In the genomic region with DNA sequence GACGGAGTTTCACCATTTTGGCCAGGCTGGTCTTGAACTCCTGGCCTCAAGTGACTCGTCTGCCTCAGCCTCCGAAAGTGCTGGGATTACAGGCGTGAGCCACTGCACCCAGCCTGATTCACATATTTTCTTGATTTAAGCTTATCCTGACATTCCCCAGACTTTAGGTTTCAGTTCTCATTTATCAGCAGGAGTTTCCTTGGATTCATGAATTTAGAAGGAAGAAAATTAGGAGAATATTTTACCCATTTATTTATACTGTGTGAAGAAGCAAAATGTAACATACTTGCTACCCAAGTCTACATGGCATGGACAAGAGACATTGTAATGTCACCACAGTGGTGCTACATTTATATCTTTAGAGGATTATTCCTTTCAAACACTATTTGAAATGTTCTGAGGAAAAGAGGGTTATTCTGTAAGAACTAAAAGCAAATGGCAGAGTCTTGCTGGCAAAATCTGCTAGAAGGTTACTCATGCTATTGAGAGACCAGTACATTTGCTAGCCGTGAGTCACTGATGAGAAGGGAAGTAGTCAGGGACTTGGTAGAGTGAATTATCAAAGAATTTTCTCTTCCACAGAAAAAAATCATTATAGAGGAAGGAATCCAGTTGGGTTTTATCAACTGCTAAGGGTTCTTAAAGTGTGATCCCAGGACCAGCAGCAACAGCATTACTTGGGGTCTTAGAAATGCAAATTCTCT, we compare ENCODE assay signal across 19 cellular contexts. TPM values are rescaled to one million over a fixed set of nuclear protein-coding genes. Genes with fewer than 3 reads are reported as not detected.
DNase-seq lines count a peak whose midpoint lies in the region; ATAC-seq and TF ChIP-seq lines count a peak whose summit lies in the region.
"Had no signal": no experiment of that assay in that cellular context is flagged by ENCODE, and none has a peak within 500 bp of the region (broad histone marks: within the 10 kb centered on the region; RNA-seq: fewer than 3 reads in every experiment).

No MANE protein-coding gene starts in this region.

- H3K9ac ChIP-seq in neural progenitor cell = no peak overlapping the region

- no peak for TF ChIP-seq CTCF in NB4 (IDR thresholded peaks at IDR 0.05; ENCODE audit: low read depth, low read length)
- TF ChIP-seq CTCF in neural progenitor cell (IDR thresholded peaks at IDR 0.05) = no peak

- no peak overlapping the region for H2AFZ ChIP-seq in neural progenitor cell (replicated peaks)

- H3K4me2 ChIP-seq in neural progenitor cell = no peak overlapping the region

- H3K36me3 Mint-ChIP-seq in neural progenitor cell = no peaks in the 10 kb centered on the region
- H3K36me3 Mint-ChIP-seq: CD8-positive, alpha-beta T cell had no signal

- H3K27ac ChIP-seq in neural progenitor cell = no peak overlapping the region
- H3K27ac ChIP-seq: colonic mucosa, ovary had no signal

- peaks cover 6% of the 10 kb centered on the region for H3K27me3 ChIP-seq in neural progenitor cell
- H3K27me3 ChIP-seq: colonic mucosa, ovary had no signal

- intact Hi-C loops in posterior cingulate gyrus (cut with DNase I) = no loop called here

- no peaks in the 10 kb centered on the region for H4K20me1 ChIP-seq in neural progenitor cell (ENCODE audit: low read depth)

- no peak overlapping the region for H3K27ac Mint-ChIP-seq in neural progenitor cell
- H3K27ac Mint-ChIP-seq: CD8-positive, alpha-beta T cell had no signal

- H3K9me3 ChIP-seq in neural progenitor cell (ENCODE audit: low read depth) = no peaks in the 10 kb centered on the region
- H3K9me3 ChIP-seq: colonic mucosa, ovary had no signal

- in situ Hi-C loops in G401 (cut with HindIII; ENCODE audit: low sequenced_read_pairs) = no loop called here

- H3K9me3 Mint-ChIP-seq in neural progenitor cell = no peaks in the 10 kb centered on the region
- H3K9me3 Mint-ChIP-seq: CD8-positive, alpha-beta T cell had no signal

- DNase-seq in CD1c-positive myeloid dendritic cell (ENCODE audit: extremely low spot score) = peak; percentile 3
- DNase-seq in NB4 (ENCODE audit: low read depth) = peak; percentile 10
- peak; percentile 50 for DNase-seq in dermis blood vessel endothelial cell
- peak; percentile 69 for DNase-seq in myocyte (ENCODE audit: low read depth)
- DNase-seq in posterior cingulate gyrus = no peak
- no peak for DNase-seq in neural progenitor cell (ENCODE audit: low spot score)
- no peak for DNase-seq in G401 (ENCODE audit: low spot score)
- DNase-seq: activated CD4-positive, alpha-beta T cell treated with anti-CD3 and anti-CD28 coated beads, Interleukin-2, amount 50 U/mL, for 1 hour; activated effector memory CD4-positive, alpha-beta T cell treated with anti-CD3 and anti-CD28 coated beads, Interleukin-2, amount 50 U/mL, for 16 hours; CD8-positive, alpha-beta T cell; colonic mucosa; NCI-H187 treated with DMSO at 0.1 percent for 48 hours; NK-92 treated with Interleukin-12 subunit alpha and Interleukin-12 subunit beta, amount 100 ng/mL, for 24 hours; ovary; stimulated activated CD4-positive, alpha-beta T cell treated with anti-CD3 and anti-CD28 coated beads, Interleukin-2, amount 100 ng/mL, for 24 hours; stimulated activated naive CD8-positive, alpha-beta T cell treated with anti-CD3 and anti-CD28 coated beads, Interleukin-15, Interleukin-2, amounts not matched to agents 100 U/mL and 50 U/mL, for 24 hours had no signal

- no peaks in the 10 kb centered on the region for H3F3A ChIP-seq in neural progenitor cell (ENCODE audit: low read depth)

- TF ChIP-seq POLR2A in NB4 (IDR thresholded peaks at IDR 0.05; ENCODE audit: extremely low read depth, insufficient read length) = no peak

- H3K4me3 Mint-ChIP-seq in neural progenitor cell = no peak overlapping the region
- H3K4me3 Mint-ChIP-seq: CD8-positive, alpha-beta T cell had no signal

- H3K4me1 Mint-ChIP-seq in neural progenitor cell = peaks cover 3% of the 10 kb centered on the region

- no peaks in the 10 kb centered on the region for H3K79me2 ChIP-seq in neural progenitor cell (ENCODE audit: low read depth)

- H3K36me3 ChIP-seq in neural progenitor cell = no peaks in the 10 kb centered on the region
- H3K36me3 ChIP-seq: colonic mucosa, ovary had no signal

- H3K27me3 Mint-ChIP-seq in neural progenitor cell (ENCODE audit: insufficient read depth, low read depth) = peaks cover 2% of the 10 kb centered on the region

- H3K4me3 ChIP-seq in NB4 (ENCODE audit: low read depth, low read length) (no peak overlapping the region), neural progenitor cell (no peak overlapping the region)
- H3K4me3 ChIP-seq: colonic mucosa, lung, ovary had no signal

- ATAC-seq in GM21825 (IDR thresholded peaks at IDR 0.05; ENCODE audit: unreplicated experiment) = no peak
- ATAC-seq: CD8-positive, alpha-beta T cell; HepG2; stimulated activated naive CD8-positive, alpha-beta T cell treated with anti-CD3 and anti-CD28 coated beads, Interleukin-15, Interleukin-2, amounts not matched to agents 100 U/mL and 50 U/mL, for 24 hours had no signal

- peaks cover 13% of the 10 kb centered on the region for H3K4me1 ChIP-seq in neural progenitor cell
- H3K4me1 ChIP-seq: colonic mucosa had no signal

RNA-seq across cellular contexts. Expression of gene CFAP299, which starts 26.1 kb away (rescaled TPM):
- total RNA-seq in dermis blood vessel endothelial cell (0.34 TPM in 1 of 2 replicates, not detected in the other), myocyte (0.62 and 1.9 TPM in 2 replicates), neural progenitor cell (ENCODE audit: low replicate concordance) (not detected in 2 replicates)
- polyA plus RNA-seq in myocyte (2012) = 0.32 TPM
- total RNA-seq in G401 (2014; rRNA removed; shearing (Covaris generic)) = 0.14 and 0.55 TPM in 2 replicates
- total RNA-seq: CD8-positive, alpha-beta T cell; colonic mucosa; HepG2 had no signal
- polyA plus RNA-seq: HepG2 had no signal

RNA-seq across cellular contexts. Expression of gene FGF5, which starts 43.0 kb away (rescaled TPM):
- total RNA-seq in dermis blood vessel endothelial cell = under 0.01 and 0.17 TPM in 2 replicates
- 3.2 and 4.9 TPM in 2 replicates for total RNA-seq in myocyte
- 2.5 TPM for polyA plus RNA-seq in myocyte (2012)
- not detected in 2 replicates for total RNA-seq in neural progenitor cell (ENCODE audit: low replicate concordance)
- 0.92 and 1.0 TPM in 2 replicates for total RNA-seq in G401 (2014; rRNA removed; shearing (Covaris generic))
- total RNA-seq: HepG2 had no signal
- polyA plus RNA-seq: HepG2, lung had no signal

Comparison
In these comparisons a context has a peak if more than half of its experiments do, and no peak if none do; other contexts are left out.
1. DNase-seq: peak in CD1c-positive myeloid dendritic cell (single experiment), NB4 (single experiment), dermis blood vessel endothelial cell (single experiment) and myocyte (single experiment); none in posterior cingulate gyrus (0 of 10), neural progenitor cell (single experiment) and G401 (single experiment).